Comparison of ENCODE assay signal across 13 cellular contexts in the genomic region with DNA sequence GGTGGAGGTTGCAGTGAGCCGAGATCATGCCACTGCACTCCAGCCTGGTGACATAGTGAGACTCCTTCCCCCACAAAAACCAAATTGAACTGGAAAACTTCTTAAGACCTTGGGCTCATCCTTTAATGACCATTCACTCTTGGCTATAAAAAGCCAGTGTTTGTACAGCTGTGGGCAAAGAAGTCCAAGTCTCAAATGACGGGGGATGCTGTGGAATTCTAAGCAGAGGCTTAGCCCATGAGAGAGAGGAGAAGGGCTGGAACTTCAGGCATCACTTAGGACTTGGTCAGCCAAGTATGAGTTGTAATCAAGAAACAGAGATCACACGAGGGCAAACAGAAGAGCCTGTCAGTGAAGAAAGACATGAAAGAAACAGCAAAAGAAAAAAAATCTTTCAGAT.
"Had no signal": no experiment of that assay in that cellular context is flagged by ENCODE, and none has a peak within 500 bp of the region (broad histone marks: within the 10 kb centered on the region; RNA-seq: fewer than 3 reads in every experiment).

No MANE protein-coding gene starts in this region.

- H3K4me1 ChIP-seq: foreskin keratinocyte, spleen, upper lobe of left lung had no signal

- ATAC-seq: foreskin keratinocyte, sciatic nerve had no signal

- H3K27ac ChIP-seq: epithelial cell of prostate, foreskin keratinocyte, spleen, upper lobe of left lung had no signal

- DNase-seq: activated CD4-positive, alpha-beta memory T cell treated with anti-CD3 and anti-CD28 coated beads, Interleukin-2, amount 10 ng/mL, durations not matched to agents 7 days and 5 days; activated CD4-positive, alpha-beta T cell treated with anti-CD3 and anti-CD28 coated beads for 48 hours; activated gamma-delta T cell; aorta; foreskin keratinocyte; occipital lobe; spleen; stimulated activated CD4-positive, alpha-beta T cell treated with anti-CD3 and anti-CD28 coated beads, Interleukin-4, amount 100 ng/mL, for 1 hour; stimulated activated naive CD4-positive, alpha-beta T cell; T1000; upper lobe of left lung had no signal

- H3K36me3 ChIP-seq: spleen, upper lobe of left lung had no signal

- H3K27me3 ChIP-seq: foreskin keratinocyte, upper lobe of left lung had no signal

- H3K4me3 ChIP-seq: spleen, upper lobe of left lung had no signal
